ENCODE assay signal across 5 cellular contexts in the genomic region with DNA sequence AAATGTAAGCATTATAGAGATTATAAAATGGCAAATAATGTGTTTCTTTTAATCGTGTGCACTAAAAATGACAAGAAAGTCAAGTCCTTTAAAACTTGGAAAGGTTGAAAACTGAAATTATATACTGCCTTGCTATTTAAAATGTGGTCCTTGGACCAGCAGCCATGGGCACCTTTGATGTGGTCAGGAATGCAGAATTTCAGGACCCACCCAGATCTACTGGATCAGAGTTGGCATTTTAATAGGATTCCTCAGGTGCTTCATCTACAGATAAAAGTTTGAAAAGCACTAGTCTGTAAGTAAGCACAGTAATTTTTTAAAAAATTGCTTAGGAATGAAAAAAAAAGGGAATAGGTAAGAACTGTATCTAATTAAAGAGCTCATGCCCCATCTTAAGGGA.
"Had no signal": no experiment of that assay in that cellular context is flagged by ENCODE, and none has a peak within 500 bp of the region (broad histone marks: within the 10 kb centered on the region; RNA-seq: fewer than 3 reads in every experiment).

No MANE protein-coding gene starts in this region.

- H3K36me3 Mint-ChIP-seq: IgD-negative memory B cell had no signal

- H3K27me3 Mint-ChIP-seq: IgD-negative memory B cell had no signal

- H3K4me3 Mint-ChIP-seq: IgD-negative memory B cell had no signal

- DNase-seq: IMR-90, KBM-7, KG1 had no signal

- H3K4me3 ChIP-seq: K562 had no signal

- H3K27ac Mint-ChIP-seq: IgD-negative memory B cell had no signal

- H3K4me1 Mint-ChIP-seq: IgD-negative memory B cell had no signal
